ENCODE assay signal across 23 cellular contexts in genomic region chr18:13605901-13606300, GRCh38.
"Had no signal": no experiment of that assay in that cellular context is flagged by ENCODE, and none has a peak within 500 bp of the region (broad histone marks: within the 10 kb centered on the region; RNA-seq: fewer than 3 reads in every experiment).

No MANE protein-coding gene starts in this region.

- H3K9ac ChIP-seq: parathyroid adenoma had no signal

- H3K27ac ChIP-seq: colonic mucosa, parathyroid adenoma, prostate gland, right lobe of liver, thoracic aorta, transverse colon had no signal

- DNase-seq: colonic mucosa; effector CD4-positive, alpha-beta T cell; endodermal cell; erythroblast; foreskin melanocyte; hippocampal formation; left colon; left ventricle myocardium superior; mesenchymal stem cell; midbrain; occipital lobe; retina; right lobe of liver; stimulated activated CD4-positive, alpha-beta T cell treated with anti-CD3 and anti-CD28 coated beads, Interleukin-2, amount 100 ng/mL, for 24 hours; stimulated activated CD4-positive, alpha-beta T cell treated with anti-CD3 and anti-CD28 coated beads, Interleukin-4, amount 100 ng/mL, for 4 hours; stimulated activated naive B cell treated with anti-CD40 and anti-IgM and Interleukin-4, amounts not matched to agents 10 μg/mL and 1 μg/mL and 100 μg/mL, for 72 hours; stimulated activated naive CD8-positive, alpha-beta T cell treated with anti-CD3 and anti-CD28 coated beads, Interleukin-15, amount 100 ng/mL, for 72 hours; transverse colon had no signal

- H3K36me3 ChIP-seq: colonic mucosa, prostate gland, right lobe of liver, thoracic aorta, transverse colon had no signal

- FAIRE-seq: endothelial cell of umbilical vein had no signal

- H3K4me1 ChIP-seq: colonic mucosa, parathyroid adenoma, prostate gland had no signal

- H3K27me3 ChIP-seq: colonic mucosa, right lobe of liver, transverse colon had no signal

- H3K4me3 ChIP-seq: colonic mucosa, lung, prostate gland, right lobe of liver, thoracic aorta, transverse colon had no signal

- ATAC-seq: left colon; left ventricle myocardium superior; right lobe of liver; stimulated activated naive CD8-positive, alpha-beta T cell treated with anti-CD3 and anti-CD28 coated beads, Interleukin-15, amount 100 ng/mL, for 72 hours had no signal

- H3K9me3 ChIP-seq: colonic mucosa, prostate gland, right lobe of liver, thoracic aorta, transverse colon had no signal

- H2AFZ ChIP-seq: parathyroid adenoma had no signal

- H3K79me2 ChIP-seq: parathyroid adenoma had no signal
